Comparison of ENCODE assay signal across 8 cellular contexts in the genomic region with DNA sequence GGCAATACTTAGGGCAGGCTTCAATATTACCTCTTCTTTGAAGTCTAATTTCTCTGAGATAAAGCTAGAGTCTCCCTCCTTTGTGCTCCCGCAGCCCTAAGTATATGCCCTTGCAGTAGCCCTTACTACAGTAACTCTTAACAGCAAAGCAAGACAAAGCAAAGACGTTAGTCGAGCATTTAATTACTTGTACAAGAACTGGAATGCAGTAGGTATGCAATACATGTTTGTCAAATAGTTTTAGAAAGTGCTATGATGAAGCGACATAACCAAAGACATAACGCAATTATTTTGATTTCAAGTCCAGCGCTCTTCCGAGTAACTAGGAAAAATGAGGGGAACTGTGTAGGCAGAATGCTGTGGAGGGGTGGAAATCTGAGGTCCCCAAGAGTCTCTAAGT. TPM values are rescaled to one million over a fixed set of nuclear protein-coding genes. Genes with fewer than 3 reads are reported as not detected.
DNase-seq lines count a peak whose midpoint lies in the region; ATAC-seq, FAIRE-seq and TF ChIP-seq lines count a peak whose summit lies in the region.
"Had no signal": no experiment of that assay in that cellular context is flagged by ENCODE, and none has a peak within 500 bp of the region (broad histone marks: within the 10 kb centered on the region; RNA-seq: fewer than 3 reads in every experiment).

No MANE protein-coding gene starts in this region.

- H3K79me2 ChIP-seq in GM12878 (ENCODE audit: control insufficient read depth, insufficient read depth, low read length) = peaks cover 55% of the 10 kb centered on the region

- no peak for TF ChIP-seq POLR2A in GM12878 (IDR thresholded peaks at IDR 0.05; ENCODE audit: low read depth, low read length)

- no peaks in the 10 kb centered on the region for H4K20me1 ChIP-seq in GM12878 (ENCODE audit: control insufficient read depth, insufficient read depth)

- FAIRE-seq in GM12878 (lab: Jason Lieb, UNC) = no peak

- TF ChIP-seq EP300 in GM12878 (IDR thresholded peaks at IDR 0.05; ENCODE audit: borderline replicate concordance in 1 of 2, control insufficient read depth in 1 of 2, low read depth in 2 of 2, low read length in 2 of 2) = no peak

- H3K27me3 ChIP-seq in HL-60 (ENCODE audit: insufficient read depth, poor library complexity, severe bottlenecking) (no peaks in the 10 kb centered on the region), GM12878 (replicated peaks in 1 of 2; ENCODE audit: control insufficient read depth in 2 of 2, insufficient read depth in 2 of 2, low read length in 1 of 2) (no peaks in the 10 kb centered on the region), liver (ENCODE audit: control insufficient read depth in 4 of 4, insufficient read depth in 4 of 4, low read length in 3 of 4) (no peaks in the 10 kb centered on the region), tibial artery (no peaks in the 10 kb centered on the region)

- DNase-seq in HL-60 (ENCODE audit: low read depth in 1 of 2, low spot score in 1 of 2) = no peak
- no peak for DNase-seq in GM12878 (ENCODE audit: low read depth, low spot score)
- DNase-seq in tibial artery = no peak
- no peak for DNase-seq in GDM1 (lab: John Stamatoyannopoulos, UW)
- DNase-seq in GOT3 (lab: John Stamatoyannopoulos, UW) = no peak
- DNase-seq: activated CD4-positive, CD25-positive, alpha-beta regulatory T cell treated with anti-CD3 and anti-CD28 coated beads, Interleukin-2, amount 50 U/mL, for 72 hours had no signal

- ATAC-seq in GM12878 (no peak), HG02884 (IDR thresholded peaks at IDR 0.05; ENCODE audit: unreplicated experiment) (no peak)

- TF ChIP-seq RAD21 in GM12878 (IDR thresholded peaks at IDR 0.05; ENCODE audit: insufficient read depth, low read depth, low read length) (no peak), liver (IDR thresholded peaks at IDR 0.05) (no peak)

- WGBS in GM12878 (ENCODE audit: insufficient coverage, insufficient replicate concordance, low lambda C conversion rate, missing lambda C conversion rate) = 100% methylated on average over 7 of the region's 7 CpGs
- 49% methylated on average over 7 of the region's 7 CpGs for WGBS in liver

- peak overlapping the region; percentile 84 for H3K9ac ChIP-seq in GM12878 (ENCODE audit: control insufficient read depth, insufficient read depth, low read length)
- H3K9ac ChIP-seq in liver (ENCODE audit: low read depth in 1 of 2, low read length in 2 of 2) = peak overlapping the region; percentile 37 to 65

- no peak overlapping the region for H3K27ac ChIP-seq in HL-60 (replicated peaks)
- H3K27ac ChIP-seq in GM12878 (ENCODE audit: control insufficient read depth, insufficient read depth) = no peak overlapping the region
- no peak overlapping the region for H3K27ac ChIP-seq in liver (ENCODE audit: low read depth in 1 of 2, low read length in 2 of 2)
- H3K27ac ChIP-seq in tibial artery = peak overlapping the region; percentile 89 to 94

- RAD21 ChIA-PET in GM12878 (lab: Charles Lee; ENCODE audit: unreplicated experiment) = interaction anchor here (0.6 to 2.7 kb wide), 10 partner anchors 35 to 308 kb away, joined by 3 to 20 read pairs (median 6); a partner anchor contains a TSS

- H3K9me3 ChIP-seq in GM12878 (replicated peaks; ENCODE audit: control insufficient read depth, insufficient read depth, low read length) (no peaks in the 10 kb centered on the region), liver (ENCODE audit: control insufficient read depth in 4 of 4, low read length in 3 of 4) (no peaks in the 10 kb centered on the region), tibial artery (no peaks in the 10 kb centered on the region)

- H3K4me3 ChIP-seq in HL-60 (replicated peaks; ENCODE audit: insufficient read depth, low read length) (peak overlapping the region; percentile 98), GM12878 (peak overlapping the region; percentile 95), liver (ENCODE audit: low read depth in 1 of 3, low read length in 3 of 3) (peak overlapping the region in 2 of 3 donors; percentile 79 to 94), tibial artery (peak overlapping the region; percentile 86 to 98)

- SMC1A ChIA-PET in GM12878 (lab: Charles Lee; ENCODE audit: uncharacterized antibody, unreplicated experiment) = interaction anchor here (1.5 to 2.3 kb wide), 3 partner anchors 9 to 82 kb away, joined by 3 to 12 read pairs (median 11); a partner anchor contains a TSS

- H3K4me1 ChIP-seq in GM12878 (ENCODE audit: control insufficient read depth, insufficient read depth, low read length) (peaks cover 4% of the 10 kb centered on the region; the same call in 1 of the 2 replicates), liver (ENCODE audit: control insufficient read depth in 4 of 4, insufficient read depth in 4 of 4, low read length in 3 of 4) (peaks cover 7 to 36% (median 22%) of the 10 kb centered on the region in 4 donors), tibial artery (peaks cover 0 to 42% (median 18%) of the 10 kb centered on the region in 4 donors)

- intact Hi-C loops in GM12878 (cut with micrococcal nuclease; ENCODE audit: unreplicated experiment) = loop anchor here (5.0 kb wide), 2 partner anchors 82 to 83 kb away; a partner anchor contains a TSS
- intact Hi-C loops in tibial artery (cut with DNase I; ENCODE audit: low total_unique reads) = loop anchor here (5.0 kb wide), 1 partner anchor 52 kb away; a partner anchor contains a TSS

- POLR2A ChIA-PET in GM12878 (lab: Charles Lee) = interaction anchor here (1.0 to 3.8 kb wide), 5 partner anchors 13 to 885 kb away, joined by 3 to 53 read pairs (median 19); a partner anchor contains a TSS

- CTCF ChIA-PET in GM12878 (lab: Yijun Ruan, JAX) = interaction anchor here (0.6 to 3.5 kb wide), 4 partner anchors 8 to 310 kb away, joined by 3 to 21 read pairs (median 8); a partner anchor contains a TSS

- TF ChIP-seq CTCF in HL-60 (IDR thresholded peaks at IDR 0.05; ENCODE audit: insufficient read depth, low read length) = no peak
- TF ChIP-seq CTCF in GM12878 (IDR thresholded peaks at IDR 0.05 in 2 of 3, conservative IDR thresholded peaks at IDR 0.05 in 1 of 3; ENCODE audit: control insufficient read depth in 2 of 3, extremely low read depth in 1 of 3, insufficient read depth in 1 of 3, low read depth in 3 of 3, low read length in 3 of 3) = no peak
- no peak for TF ChIP-seq CTCF in liver (IDR thresholded peaks at IDR 0.05; ENCODE audit: low read depth, low read length, missing input control)
- TF ChIP-seq CTCF in tibial artery (IDR thresholded peaks at IDR 0.05) = no peak

- no peak overlapping the region for H2AFZ ChIP-seq in GM12878 (ENCODE audit: control insufficient read depth, low read depth, low read length)

- in situ Hi-C loops in GM12878 (cut with MboI) = no loop called here

- peak overlapping the region; percentile 76 for H3K4me2 ChIP-seq in GM12878 (ENCODE audit: control insufficient read depth, insufficient read depth)

- H3K36me3 ChIP-seq in GM12878 (ENCODE audit: control insufficient read depth in 2 of 2, insufficient read depth in 2 of 2, low read length in 1 of 2) (peaks cover 0 to under 1% of the 10 kb centered on the region in 2 experiments; a peak in 1 of 4 replicates), liver (ENCODE audit: control insufficient read depth in 4 of 4, insufficient read depth in 3 of 4, low read depth in 1 of 4, low read length in 3 of 4) (peaks cover 0 to 3% (median 0%) of the 10 kb centered on the region in 4 donors), tibial artery (peaks cover 5 to 17% (median 13%) of the 10 kb centered on the region in 3 donors)

- no TSS peak for BruUV-seq in GM12878 (replicated peaks; lab: Mats Ljungman, UMichigan)

RNA-seq across cellular contexts. Expression of a gene that starts 1.6 kb away (rescaled TPM):
- 58.7 and 59.7 TPM in 2 replicates for total RNA-seq in GM12878 (2013; cell fraction: nucleolus; rRNA removed)
- total RNA-seq in GM12878 (2014; rRNA removed) (25.7 and 26.3 TPM in 2 replicates), GM12878 (2014; rRNA removed; fragmentation: Illumina TruSeq; extraction: Trizol) (15.3 and 16.3 TPM in 2 replicates), GM12878 (2021) (40.1 and 42.4 TPM in 2 replicates), liver (10 to 100 TPM; 24.5 to 28.0 TPM)
- polyA plus RNA-seq in GM12878 (2011; ENCODE audit: low read depth) = 9.4 TPM
- polyA plus RNA-seq in GM12878 (2011; rRNA removed) (18.0 and 28.8 TPM in 2 replicates), GM12878 (2014; fragmentation: Illumina TruSeq; extraction: Trizol) (21.3 and 23.2 TPM in 2 replicates), GM12878 (2014; fragmentation: Nextera tagmentation; extraction: Ambion mirVana) (1 to 10 TPM in 1 of 2 experiments, under 1 TPM in 1; 0.72 to 3.1 TPM), GM12878 (2014; rRNA removed) (31.4 and 34.9 TPM in 2 replicates), GM12878 (2016; fragmentation: Nextera tagmentation; extraction: Ambion mirVana) (10 to 100 TPM; 25.7 to 26.9 TPM), liver (10 to 100 TPM; 14.9 to 20.9 TPM)
- polyA plus RNA-seq in GM12878 (2011; cell fraction: cytosol; rRNA removed) = 31.3 and 45.3 TPM in 2 replicates
- polyA plus RNA-seq in GM12878 (2011; cell fraction: nucleus; rRNA removed) = 260 and 270 TPM in 2 replicates
- 16.4 and 22.4 TPM in 2 replicates for polyA plus RNA-seq in GM12878 (2012)
- 28.2 and 32.0 TPM in 2 replicates for polyA minus RNA-seq in GM12878 (2011; rRNA and poly(A)+ RNA removed)
- polyA minus RNA-seq in GM12878 (2011; cell fraction: cytosol; rRNA and poly(A)+ RNA removed) = 10.7 and 12.6 TPM in 2 replicates
- polyA minus RNA-seq in GM12878 (2011; cell fraction: nucleus; rRNA and poly(A)+ RNA removed) = 47.3 and 60.6 TPM in 2 replicates

RNA-seq across cellular contexts. Expression of a gene that starts 1.8 kb away (rescaled TPM):
- total RNA-seq in GM12878 (2013; cell fraction: nucleolus; rRNA removed) = 19.2 and 22.0 TPM in 2 replicates
- total RNA-seq in GM12878 (2014; rRNA removed) = 5.0 and 5.7 TPM in 2 replicates
- total RNA-seq in GM12878 (2014; rRNA removed; fragmentation: Illumina TruSeq; extraction: Trizol) = 6.5 and 7.9 TPM in 2 replicates
- total RNA-seq in GM12878 (2021) = 4.4 and 7.0 TPM in 2 replicates
- polyA plus RNA-seq in GM12878 (2011; ENCODE audit: low read depth) = 2.5 TPM
- polyA plus RNA-seq in GM12878 (2011; rRNA removed) = 9.7 and 11.8 TPM in 2 replicates
- 5.9 and 9.3 TPM in 2 replicates for polyA plus RNA-seq in GM12878 (2011; cell fraction: cytosol; rRNA removed)
- polyA plus RNA-seq in GM12878 (2011; cell fraction: nucleus; rRNA removed) = 5.0 and 8.3 TPM in 2 replicates
- 4.8 and 5.2 TPM in 2 replicates for polyA plus RNA-seq in GM12878 (2012)
- polyA plus RNA-seq in GM12878 (2014; fragmentation: Illumina TruSeq; extraction: Trizol) = 4.5 and 8.7 TPM in 2 replicates
- 1 to 10 TPM; 1.2 to 3.3 TPM for polyA plus RNA-seq in GM12878 (2014; fragmentation: Nextera tagmentation; extraction: Ambion mirVana)
- 4.6 and 5.1 TPM in 2 replicates for polyA plus RNA-seq in GM12878 (2014; rRNA removed)
- 10 to 100 TPM in 1 of 2 experiments, 1 to 10 TPM in 1; 8.1 to 10.7 TPM for polyA plus RNA-seq in GM12878 (2016; fragmentation: Nextera tagmentation; extraction: Ambion mirVana)
- 3.7 and 3.9 TPM in 2 replicates for polyA minus RNA-seq in GM12878 (2011; rRNA and poly(A)+ RNA removed)
- 0.53 and 0.94 TPM in 2 replicates for polyA minus RNA-seq in GM12878 (2011; cell fraction: cytosol; rRNA and poly(A)+ RNA removed)
- 2.8 and 7.2 TPM in 2 replicates for polyA minus RNA-seq in GM12878 (2011; cell fraction: nucleus; rRNA and poly(A)+ RNA removed)
- 1 to 10 TPM; 2.6 to 4.4 TPM for total RNA-seq in liver
- polyA plus RNA-seq in liver = 1 to 10 TPM; 2.7 to 5.8 TPM

RNA-seq across cellular contexts. Expression of a gene that starts 19.5 kb away (rescaled TPM):
- total RNA-seq in GM12878 (2013; cell fraction: nucleolus; rRNA removed) = 0.54 and 0.78 TPM in 2 replicates
- total RNA-seq in GM12878 (2014; rRNA removed) = 0.05 and 0.06 TPM in 2 replicates
- 0.04 and 0.09 TPM in 2 replicates for total RNA-seq in GM12878 (2014; rRNA removed; fragmentation: Illumina TruSeq; extraction: Trizol)
- 0.13 and 0.18 TPM in 2 replicates for total RNA-seq in GM12878 (2021)
- polyA plus RNA-seq in GM12878 (2011; ENCODE audit: low read depth) = 0.07 TPM
- polyA plus RNA-seq in GM12878 (2011; rRNA removed) = 0.07 and 0.12 TPM in 2 replicates
- polyA plus RNA-seq in GM12878 (2011; cell fraction: cytosol; rRNA removed) = 0.03 and 0.04 TPM in 2 replicates
- polyA plus RNA-seq in GM12878 (2011; cell fraction: nucleus; rRNA removed) = 0.21 and 0.32 TPM in 2 replicates
- polyA plus RNA-seq in GM12878 (2012) = 0.11 and 0.18 TPM in 2 replicates
- 0.06 TPM in 1 of 2 replicates, not detected in the other for polyA plus RNA-seq in GM12878 (2014; fragmentation: Illumina TruSeq; extraction: Trizol)
- polyA plus RNA-seq in GM12878 (2014; fragmentation: Nextera tagmentation; extraction: Ambion mirVana) = under 1 TPM; 0.02 to 0.06 TPM
- 0.03 and 0.06 TPM in 2 replicates for polyA plus RNA-seq in GM12878 (2014; rRNA removed)
- under 1 TPM in 1 of 2 experiments, not detected in 1; 0.26 TPM for polyA plus RNA-seq in GM12878 (2016; fragmentation: Nextera tagmentation; extraction: Ambion mirVana)
- 0.05 TPM in 1 of 2 replicates, not detected in the other for polyA minus RNA-seq in GM12878 (2011; rRNA and poly(A)+ RNA removed)
- polyA minus RNA-seq in GM12878 (2011; cell fraction: cytosol; rRNA and poly(A)+ RNA removed) = not detected in 2 replicates
- polyA minus RNA-seq in GM12878 (2011; cell fraction: nucleus; rRNA and poly(A)+ RNA removed) = 0.24 TPM in 1 of 2 replicates, not detected in the other
- total RNA-seq in liver = under 1 TPM; 0.05 to 0.08 TPM
- not detected for polyA plus RNA-seq in liver

RNA-seq across cellular contexts. Expression of a gene that starts 25.2 kb away (rescaled TPM):
- not detected in 2 replicates for total RNA-seq in GM12878 (2013; cell fraction: nucleolus; rRNA removed)
- total RNA-seq in GM12878 (2014; rRNA removed) (not detected in 2 replicates), GM12878 (2014; rRNA removed; fragmentation: Illumina TruSeq; extraction: Trizol) (not detected in 2 replicates), GM12878 (2021) (not detected in 2 replicates), liver (1 to 10 TPM in 1 of 2 donors, not detected in 1; 5.1 TPM)
- polyA plus RNA-seq in GM12878 (2011; ENCODE audit: low read depth) = not detected
- polyA plus RNA-seq in GM12878 (2011; rRNA removed) (not detected in 2 replicates), GM12878 (2014; fragmentation: Illumina TruSeq; extraction: Trizol) (not detected in 2 replicates), GM12878 (2014; fragmentation: Nextera tagmentation; extraction: Ambion mirVana) (not detected), GM12878 (2014; rRNA removed) (not detected in 2 replicates), GM12878 (2016; fragmentation: Nextera tagmentation; extraction: Ambion mirVana) (not detected), liver (under 1 TPM in 1 of 2 donors, not detected in 1; 0.14 TPM)
- polyA plus RNA-seq in GM12878 (2011; cell fraction: cytosol; rRNA removed) = not detected in 2 replicates
- not detected in 2 replicates for polyA plus RNA-seq in GM12878 (2011; cell fraction: nucleus; rRNA removed)
- polyA plus RNA-seq in GM12878 (2012) = not detected in 2 replicates
- polyA minus RNA-seq in GM12878 (2011; rRNA and poly(A)+ RNA removed) = 0.05 TPM in 1 of 2 replicates, not detected in the other
- not detected in 2 replicates for polyA minus RNA-seq in GM12878 (2011; cell fraction: cytosol; rRNA and poly(A)+ RNA removed)
- polyA minus RNA-seq in GM12878 (2011; cell fraction: nucleus; rRNA and poly(A)+ RNA removed) = not detected in 2 replicates

RNA-seq across cellular contexts. Expression of a gene that starts 51.7 kb away (rescaled TPM):
- 4.3 and 5.4 TPM in 2 replicates for total RNA-seq in GM12878 (2013; cell fraction: nucleolus; rRNA removed)
- total RNA-seq in GM12878 (2014; rRNA removed) (4.9 and 5.3 TPM in 2 replicates), GM12878 (2014; rRNA removed; fragmentation: Illumina TruSeq; extraction: Trizol) (5.3 TPM in 2 replicates), GM12878 (2021) (5.7 and 5.8 TPM in 2 replicates), liver (10 to 100 TPM; 10.8 to 96.9 TPM)
- polyA plus RNA-seq in GM12878 (2011; ENCODE audit: low read depth) = 3.4 TPM
- polyA plus RNA-seq in GM12878 (2011; rRNA removed) (2.5 and 2.9 TPM in 2 replicates), GM12878 (2014; fragmentation: Illumina TruSeq; extraction: Trizol) (6.8 TPM in 2 replicates), GM12878 (2014; fragmentation: Nextera tagmentation; extraction: Ambion mirVana) (1 to 10 TPM; 1.4 to 2.2 TPM), GM12878 (2014; rRNA removed) (4.6 and 6.0 TPM in 2 replicates), GM12878 (2016; fragmentation: Nextera tagmentation; extraction: Ambion mirVana) (1 to 10 TPM; 2.7 to 3.4 TPM), liver (1 to 10 TPM; 3.9 to 7.2 TPM)
- 2.1 and 2.8 TPM in 2 replicates for polyA plus RNA-seq in GM12878 (2011; cell fraction: cytosol; rRNA removed)
- 3.1 and 3.6 TPM in 2 replicates for polyA plus RNA-seq in GM12878 (2011; cell fraction: nucleus; rRNA removed)
- polyA plus RNA-seq in GM12878 (2012) = 3.6 and 3.8 TPM in 2 replicates
- polyA minus RNA-seq in GM12878 (2011; rRNA and poly(A)+ RNA removed) = 2.3 and 2.5 TPM in 2 replicates
- 1.5 and 2.4 TPM in 2 replicates for polyA minus RNA-seq in GM12878 (2011; cell fraction: cytosol; rRNA and poly(A)+ RNA removed)
- 1.3 and 3.3 TPM in 2 replicates for polyA minus RNA-seq in GM12878 (2011; cell fraction: nucleus; rRNA and poly(A)+ RNA removed)

Comparison
In these comparisons a context has a peak if more than half of its experiments do, and no peak if none do; other contexts are left out.
1. H3K27ac ChIP-seq: peak in tibial artery (2 of 2); none in HL-60 (single experiment), GM12878 (single experiment) and liver (0 of 2).
2. Peak in every context shown above with its lines, with median percentiles within 50 percentile points of each other: H3K4me3 ChIP-seq.